In genomic region chr6:106886922-106887797, GRCh38 we compare ENCODE assay signal across 13 cellular contexts.
DNase-seq lines count a peak whose midpoint lies in the region; ATAC-seq and TF ChIP-seq lines count a peak whose summit lies in the region.
"Had no signal": no experiment of that assay in that cellular context is flagged by ENCODE, and none has a peak within 500 bp of the region (broad histone marks: within the 10 kb centered on the region; RNA-seq: fewer than 3 reads in every experiment).

No MANE protein-coding gene starts in this region.

- intact Hi-C loops in prostate gland (cut with DNase I), result no loop called here
- intact Hi-C loops in Right ventricle myocardium inferior (cut with DNase I), result no loop called here

- no peak for TF ChIP-seq POLR2A in prostate gland (IDR thresholded peaks at IDR 0.05)

- H3K27me3 ChIP-seq in HUES64 (ENCODE audit: insufficient read depth, low read length), result no peaks in the 10 kb centered on the region
- H3K27me3 ChIP-seq in esophagus (ENCODE audit: control insufficient read depth in 1 of 2, insufficient read depth in 2 of 2, low read length in 2 of 2), result no peaks in the 10 kb centered on the region
- H3K27me3 ChIP-seq in prostate gland (replicated peaks; ENCODE audit: insufficient read depth), result no peaks in the 10 kb centered on the region

- peak overlapping the region; percentile 8; the same call in 1 of the 2 replicates for H3K9ac ChIP-seq in HUES64 (ENCODE audit: low read depth, low read length)

- H3K9me3 ChIP-seq in HUES64 (ENCODE audit: insufficient read depth, low read depth, low read length), result no peaks in the 10 kb centered on the region
- H3K9me3 ChIP-seq in esophagus (ENCODE audit: control insufficient read depth in 2 of 2, insufficient read depth in 1 of 2, low read depth in 1 of 2, low read length in 1 of 2), result no peaks in the 10 kb centered on the region
- no peaks in the 10 kb centered on the region for H3K9me3 ChIP-seq in prostate gland

- H3K36me3 ChIP-seq in HUES64 (ENCODE audit: insufficient read depth, low read length) (no peaks in the 10 kb centered on the region), esophagus (ENCODE audit: control insufficient read depth in 2 of 2, insufficient read depth in 2 of 2, low read length in 1 of 2) (no peaks in the 10 kb centered on the region), prostate gland (no peaks in the 10 kb centered on the region)

- peak overlapping the region; percentile 0; the same call in 1 of the 2 replicates for H3K4me3 ChIP-seq in HUES64 (ENCODE audit: low read length)
- H3K4me3 ChIP-seq in esophagus (ENCODE audit: low read depth in 1 of 2, low read length in 2 of 2), result no peak overlapping the region
- no peak overlapping the region for H3K4me3 ChIP-seq in prostate gland

- CTCF ChIA-PET in RWPE1 (lab: Yijun Ruan, JAX), result interaction anchor here (0.7 kb wide), 1 partner anchor 91 kb away, joined by 6 read pairs; no protein-coding TSS in a partner anchor

- H3K27ac ChIP-seq in HUES64 (ENCODE audit: low read depth, low read length) (peak overlapping the region; percentile 69), esophagus (ENCODE audit: low read depth in 2 of 2, low read length in 1 of 2) (peak overlapping the region; percentile 7 to 33), prostate gland (peak overlapping the region; percentile 50 to 55), RWPE1 (no peak overlapping the region)

- ATAC-seq in HG03025 (IDR thresholded peaks at IDR 0.05; ENCODE audit: low FRiP score, unreplicated experiment), result no peak
- ATAC-seq in Right ventricle myocardium inferior, result no peak
- ATAC-seq: effector memory CD8-positive, alpha-beta T cell; natural killer cell treated with Interleukin-12 subunit alpha and Interleukin-12 subunit beta and Interleukin-15 and Interleukin-18, amount 100 ng/mL, for 72 hours had no signal

- H3K4me1 ChIP-seq in HUES64 (ENCODE audit: insufficient read depth, low read length) (peaks cover 59% of the 10 kb centered on the region), esophagus (ENCODE audit: control insufficient read depth in 2 of 2, insufficient read depth in 2 of 2, low read length in 1 of 2) (peaks cover 0 to 2% of the 10 kb centered on the region in 2 donors), prostate gland (replicated peaks) (no peaks in the 10 kb centered on the region)

- WGBS in HUES64, result 36% methylated on average over 7 of the region's 8 CpGs
- 54% methylated on average over 8 of the region's 8 CpGs for WGBS in esophagus, 2 donors
- 42% methylated on average over 8 of the region's 8 CpGs for WGBS in prostate gland

- no peak for TF ChIP-seq CTCF in prostate gland (IDR thresholded peaks at IDR 0.05)
- no peak for TF ChIP-seq CTCF in RWPE1 (conservative IDR thresholded peaks at IDR 0.05; ENCODE audit: low read depth)

- POLR2A ChIA-PET in RWPE1 (lab: Yijun Ruan, JAX; ENCODE audit: low non-redundant PET), result no interaction called here

- DNase-seq in NCI-H748 treated with DMSO at 0.1 percent for 48 hours (lab: John Stamatoyannopoulos, UW) (peak; percentile 89), prostate gland (ENCODE audit: low spot score) (no peak), RWPE1 (ENCODE audit: low spot score) (no peak), Right ventricle myocardium inferior (ENCODE audit: missing footprints) (no peak)
- DNase-seq: CD4-positive, alpha-beta T cell; effector memory CD8-positive, alpha-beta T cell; H7; Karpas-422; T-helper 9 cell had no signal
